In the genomic region with DNA sequence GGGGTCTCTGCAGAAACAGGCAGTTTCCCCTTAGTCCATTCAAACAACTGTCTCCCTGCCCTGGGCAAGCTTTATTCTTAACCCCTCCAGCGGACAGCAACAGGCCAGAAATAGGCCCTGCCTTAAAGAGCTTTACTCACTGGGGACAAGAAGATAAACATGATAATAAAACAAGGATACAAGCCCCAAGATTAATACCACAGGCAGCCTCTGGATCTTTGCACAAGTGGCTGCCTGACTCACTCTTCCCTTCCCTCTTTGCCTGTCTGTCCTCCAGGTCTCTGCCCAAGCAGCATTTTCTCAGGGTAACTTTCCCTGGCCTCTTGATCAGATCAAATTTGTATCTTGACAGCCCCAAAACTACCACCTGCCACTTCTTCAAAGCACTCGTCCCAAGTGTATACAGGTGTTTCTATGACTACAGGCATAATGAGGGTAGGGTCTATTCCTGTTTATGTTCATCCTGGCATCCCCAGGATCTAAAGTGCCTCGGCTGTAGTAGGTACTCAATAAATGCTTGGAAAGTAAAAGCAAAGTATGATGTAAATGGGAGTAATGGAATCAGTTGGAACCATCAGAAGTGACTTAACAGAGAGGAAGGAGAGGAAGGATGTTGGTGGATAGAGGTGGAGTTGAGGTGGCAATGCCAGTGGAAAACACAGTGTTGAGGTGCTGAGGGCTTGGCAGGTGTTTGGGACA, we compare ENCODE assay signal across 22 cellular contexts. TPM values are rescaled to one million over a fixed set of nuclear protein-coding genes. Genes with fewer than 3 reads are reported as not detected.
A peak's percentile ranks its signal among the peaks of the same experiment; 100 is the strongest.
DNase-seq lines count a peak whose midpoint lies in the region; ATAC-seq and TF ChIP-seq lines count a peak whose summit lies in the region.
"Had no signal": no experiment of that assay in that cellular context is flagged by ENCODE, and none has a peak within 500 bp of the region (broad histone marks: within the 10 kb centered on the region; RNA-seq: fewer than 3 reads in every experiment).

No MANE protein-coding gene starts in this region.

- no peak overlapping the region for H3K56ac ChIP-seq in IMR-90 (ENCODE audit: extremely low read depth, insufficient read depth, low read length)

- H2BK15ac ChIP-seq in IMR-90 (ENCODE audit: low read depth, low read length) = no peak overlapping the region
- H2BK15ac ChIP-seq in mesenchymal stem cell (ENCODE audit: low read depth, poor library complexity, severe bottlenecking) = peak overlapping the region; percentile 66

- TF ChIP-seq POLR2A in IMR-90 (IDR thresholded peaks at IDR 0.05; ENCODE audit: low read depth, low read length) (no peak), adrenal gland (IDR thresholded peaks at IDR 0.05) (no peak)

- H3K18ac ChIP-seq in IMR-90 (ENCODE audit: low read depth, low read length) (no peak overlapping the region), mesenchymal stem cell (ENCODE audit: low read depth in 1 of 2, low read length in 2 of 2) (peak overlapping the region in 1 of 2 experiments; percentile 78)

- peak; percentile 65 for DNase-seq in ELR (ENCODE audit: low read depth)
- DNase-seq in IMR-90 = peak; percentile 58
- DNase-seq in brain microvascular endothelial cell = peak; percentile 21
- DNase-seq in mesenchymal stem cell = peak; percentile 89
- no peak for DNase-seq in dedifferentiated amniotic fluid mesenchymal stem cell (ENCODE audit: extremely low spot score)
- DNase-seq in stimulated activated naive CD4-positive, alpha-beta T cell (lab: John Stamatoyannopoulos, UW) = no peak
- no peak for DNase-seq in DMS53 (lab: John Stamatoyannopoulos, UW)
- no peak for DNase-seq in adrenal gland
- DNase-seq: Karpas-422, MG63, NCI-H1092, NCI-H1436, NCI-H1930, NCI-H226, NCI-H510A treated with DMSO at 0.1 percent for 48 hours, NCI-H748 treated with DMSO at 0.1 percent for 48 hours, SHP77 treated with DMSO at 0.1 percent for 48 hours had no signal

- peak overlapping the region in 1 of 2 experiments; percentile 5; a peak in 1 of 4 replicates for H4K8ac ChIP-seq in IMR-90 (ENCODE audit: low read depth in 2 of 2, low read length in 2 of 2)
- H4K8ac ChIP-seq in mesenchymal stem cell (ENCODE audit: low read length) = no peak overlapping the region

- in situ Hi-C loops in IMR-90 (cut with MboI; ENCODE audit: low sequenced_read_pairs) (no loop called here), brain microvascular endothelial cell (cut with HindIII; ENCODE audit: low pct_ligation_motif_present, low sequenced_read_pairs) (no loop called here)

- TF ChIP-seq CTCF in IMR-90 (conservative IDR thresholded peaks at IDR 0.05; ENCODE audit: low read depth, low read length) = no peak
- TF ChIP-seq CTCF in brain microvascular endothelial cell (IDR thresholded peaks at IDR 0.05; ENCODE audit: low read depth, low read length, missing control alignments) = no peak
- TF ChIP-seq CTCF in adrenal gland (IDR thresholded peaks at IDR 0.05) = no peak

- BruUV-seq in IMR-90 (replicated peaks; lab: Mats Ljungman, UMichigan) = no TSS peak

- ATAC-seq in IMR-90 (ENCODE audit: low read depth) = peak; percentile 16; the same call in 1 of the 2 replicates
- ATAC-seq: A549, SK-N-SH treated with all-trans-retinoic acid at 6 μM for 48 hours had no signal

- no peak overlapping the region for H3K9ac ChIP-seq in IMR-90 (ENCODE audit: low read depth, low read length)
- H3K9ac ChIP-seq in mesenchymal stem cell (ENCODE audit: low read length) = peak overlapping the region; percentile 44

- H2AFZ ChIP-seq in IMR-90 (replicated peaks; ENCODE audit: low read length, poor library complexity) = no peak overlapping the region
- H2AFZ ChIP-seq in mesenchymal stem cell (ENCODE audit: low read depth, low read length) = no peak overlapping the region

- H3K14ac ChIP-seq in IMR-90 (replicated peaks; ENCODE audit: low read depth, low read length) (0 out of 2 replicates have a peak overlapping the region, but pooled peaks have one; percentile 15), mesenchymal stem cell (ENCODE audit: low read length in 2 of 2) (peak overlapping the region in 1 of 2 experiments; percentile 83)

- H3K9me3 ChIP-seq in IMR-90 (ENCODE audit: control insufficient read depth, insufficient read depth, low read length) = no peaks in the 10 kb centered on the region
- H3K9me3 ChIP-seq in mesenchymal stem cell (ENCODE audit: control insufficient read depth, low read length) = no peaks in the 10 kb centered on the region
- H3K9me3 ChIP-seq in adrenal gland (replicated peaks in 1 of 3) = no peaks in the 10 kb centered on the region
- H3K9me3 ChIP-seq: A549, MG63 had no signal

- POLR2A ChIA-PET in IMR-90 (lab: Charles Lee; ENCODE audit: unreplicated experiment) = no interaction called here

- no peak for TF ChIP-seq RAD21 in IMR-90 (IDR thresholded peaks at IDR 0.05; ENCODE audit: low read length)

- intact Hi-C loops in IMR-90 (cut with micrococcal nuclease) (no loop called here), adrenal gland (cut with DNase I) (loop anchor here in 1 of 2 donors (5.0 to 10.0 kb wide), 2 partner anchors 34 to 203 kb away; no protein-coding TSS in a partner anchor)

- no peaks in the 10 kb centered on the region for H3K36me3 ChIP-seq in IMR-90 (ENCODE audit: control insufficient read depth, insufficient read depth, low read length)
- H3K36me3 ChIP-seq in brain microvascular endothelial cell (replicated peaks) = no peaks in the 10 kb centered on the region
- no peaks in the 10 kb centered on the region for H3K36me3 ChIP-seq in mesenchymal stem cell (ENCODE audit: control insufficient read depth in 1 of 2, insufficient read depth in 2 of 2, low read depth in 1 of 2, low read length in 2 of 2)
- no peaks in the 10 kb centered on the region for H3K36me3 ChIP-seq in adrenal gland (replicated peaks in 1 of 2)
- H3K36me3 ChIP-seq: MG63 had no signal

- no peaks in the 10 kb centered on the region for H4K20me1 ChIP-seq in IMR-90 (ENCODE audit: insufficient read depth, low read length)

- H3K23ac ChIP-seq in IMR-90 (ENCODE audit: low read depth, low read length) = no peak overlapping the region
- no peak overlapping the region for H3K23ac ChIP-seq in mesenchymal stem cell (ENCODE audit: low read length in 2 of 2)

- H2BK5ac ChIP-seq in IMR-90 (ENCODE audit: low read depth, low read length, poor library complexity, severe bottlenecking) (no peak overlapping the region), mesenchymal stem cell (ENCODE audit: low read depth, low read length, poor library complexity, severe bottlenecking) (no peak overlapping the region)

- no peak overlapping the region for H2AK9ac ChIP-seq in IMR-90 (replicated peaks; ENCODE audit: low read depth, low read length, poor library complexity)

- H3K4me2 ChIP-seq in IMR-90 (ENCODE audit: low read depth, low read length) (no peak overlapping the region), mesenchymal stem cell (ENCODE audit: low read length, poor library complexity, severe bottlenecking) (no peak overlapping the region)
- H3K4me2 ChIP-seq: A549 had no signal

- H3K4me3 ChIP-seq in IMR-90 (ENCODE audit: insufficient read depth, low read depth, low read length) (no peak overlapping the region), brain microvascular endothelial cell (ENCODE audit: low read depth, low read length) (no peak overlapping the region), mesenchymal stem cell (ENCODE audit: insufficient read depth in 1 of 2, low read depth in 1 of 2, low read length in 2 of 2) (no peak overlapping the region), adrenal gland (no peak overlapping the region)
- H3K4me3 ChIP-seq: A549, MG63 had no signal

- peaks cover 0 to 6% of the 10 kb centered on the region in 2 experiments; a peak in 2 of 4 replicates for H3K79me1 ChIP-seq in IMR-90 (ENCODE audit: low read depth in 1 of 2, low read length in 2 of 2)
- H3K79me1 ChIP-seq in mesenchymal stem cell (replicated peaks; ENCODE audit: low read length, poor library complexity, severe bottlenecking) = no peaks in the 10 kb centered on the region

- H3K4ac ChIP-seq in IMR-90 (ENCODE audit: low read depth, low read length) (peak overlapping the region; percentile 36; the same call in 1 of the 2 replicates), mesenchymal stem cell (ENCODE audit: low read depth in 1 of 2, low read length in 2 of 2) (peak overlapping the region; percentile 1 to 78)

- dilution Hi-C loops in IMR-90 (cut with HindIII; ENCODE audit: low sequenced_read_pairs, unreplicated experiment) = no loop called here

- H2AK5ac ChIP-seq in IMR-90 (ENCODE audit: low read depth, low read length) (peak overlapping the region; percentile 71; the same call in 1 of the 2 replicates), mesenchymal stem cell (ENCODE audit: low read length, severe bottlenecking) (no peak overlapping the region)

- CTCF ChIA-PET in IMR-90 (lab: Yijun Ruan, JAX) = interaction anchor here (2.9 kb wide), 1 partner anchor 59 kb away, joined by 32 read pairs; no protein-coding TSS in a partner anchor

- H2BK12ac ChIP-seq in mesenchymal stem cell (ENCODE audit: low read length in 2 of 2) = peak overlapping the region in 1 of 2 experiments; percentile 79

- H4K91ac ChIP-seq in IMR-90 (ENCODE audit: insufficient read depth, low read depth, low read length) (no peak overlapping the region), mesenchymal stem cell (ENCODE audit: low read length) (no peak overlapping the region)

- H2BK20ac ChIP-seq in IMR-90 (ENCODE audit: low read depth, low read length) = 0 out of 2 replicates have a peak overlapping the region, but pooled peaks have one; percentile 24

- H3K27me3 ChIP-seq in IMR-90 (ENCODE audit: control insufficient read depth, insufficient read depth, low read length) = no peaks in the 10 kb centered on the region
- H3K27me3 ChIP-seq in brain microvascular endothelial cell (replicated peaks) = no peaks in the 10 kb centered on the region
- H3K27me3 ChIP-seq in mesenchymal stem cell (ENCODE audit: control insufficient read depth in 1 of 2, insufficient read depth in 1 of 2, low read length in 2 of 2) = no peaks in the 10 kb centered on the region
- no peaks in the 10 kb centered on the region for H3K27me3 ChIP-seq in adrenal gland
- H3K27me3 ChIP-seq: MG63 had no signal

- H3K4me1 ChIP-seq in IMR-90 (ENCODE audit: control insufficient read depth, insufficient read depth, low read length) = peaks cover 4% of the 10 kb centered on the region
- H3K4me1 ChIP-seq in mesenchymal stem cell (ENCODE audit: control insufficient read depth, insufficient read depth, low read depth, low read length) = peaks cover 2% of the 10 kb centered on the region
- H3K4me1 ChIP-seq in adrenal gland (replicated peaks in 1 of 2) = peaks cover 1 to 3% of the 10 kb centered on the region in 2 donors

- no peak overlapping the region for H4K5ac ChIP-seq in IMR-90 (ENCODE audit: low read depth, low read length)

- H3K9me1 ChIP-seq in IMR-90 (ENCODE audit: insufficient read depth, low read length) = peaks cover 7% of the 10 kb centered on the region

- H3K27ac ChIP-seq in IMR-90 (ENCODE audit: insufficient read depth, low read length) (no peak overlapping the region), brain microvascular endothelial cell (no peak overlapping the region), mesenchymal stem cell (ENCODE audit: low read length, poor library complexity, severe bottlenecking) (no peak overlapping the region), adrenal gland (no peak overlapping the region)
- H3K27ac ChIP-seq: RWPE1 had no signal

- no peak overlapping the region for H2BK120ac ChIP-seq in IMR-90 (ENCODE audit: low read depth, low read length)
- H2BK120ac ChIP-seq in mesenchymal stem cell (ENCODE audit: low read depth, low read length) = no peak overlapping the region

- 83% methylated on average over 1 of the region's 3 CpGs; no CpG with 5 or more reads in 1 of the 2 experiments for WGBS in IMR-90 (ENCODE audit: extremely low coverage in 2 of 2, insufficient read length in 1 of 2), 2 experiments
- 50% methylated on average over 3 of the region's 3 CpGs for WGBS in mesenchymal stem cell
- WGBS in adrenal gland, 4 donors = 74 to 86% (median 82%) methylated on average over 3 of the region's 3 CpGs

RNA-seq across cellular contexts. Expression of gene CAMK2G, which starts 7.0 kb away (rescaled TPM):
- total RNA-seq in IMR-90 (2012; rRNA removed) = 18.9 and 20.4 TPM in 2 replicates
- polyA plus RNA-seq in IMR-90 (2012; rRNA removed) = 24.0 and 25.4 TPM in 2 replicates
- 19.3 and 21.1 TPM in 2 replicates for polyA plus RNA-seq in IMR-90 (2012; cell fraction: cytosol; rRNA removed)
- polyA plus RNA-seq in IMR-90 (2012; cell fraction: nucleus; rRNA removed; ENCODE audit: low replicate concordance) = 51.4 and 75.4 TPM in 2 replicates
- 17.2 TPM for polyA plus RNA-seq in mesenchymal stem cell (2013, experiment 1 of 2)
- polyA plus RNA-seq in mesenchymal stem cell (2013, experiment 2 of 2) = 16.4 TPM
- total RNA-seq in adrenal gland = 10 to 100 TPM; 12.7 to 27.3 (median 21.3) TPM
- polyA plus RNA-seq in adrenal gland = 10 to 100 TPM; 16.3 to 19.7 (median 19.7) TPM

RNA-seq across cellular contexts. Expression of gene PLAU, which starts 29.6 kb away (rescaled TPM):
- total RNA-seq in IMR-90 (2012; rRNA removed) = 115 and 123 TPM in 2 replicates
- 230 and 283 TPM in 2 replicates for polyA plus RNA-seq in IMR-90 (2012; rRNA removed)
- 215 and 255 TPM in 2 replicates for polyA plus RNA-seq in IMR-90 (2012; cell fraction: cytosol; rRNA removed)
- 331 and 562 TPM in 2 replicates for polyA plus RNA-seq in IMR-90 (2012; cell fraction: nucleus; rRNA removed; ENCODE audit: low replicate concordance)
- 1,126 TPM for polyA plus RNA-seq in mesenchymal stem cell (2013, experiment 1 of 2)
- 1,146 TPM for polyA plus RNA-seq in mesenchymal stem cell (2013, experiment 2 of 2)
- 10 to 100 TPM in 2 of 8 donors, 1 to 10 TPM in 6; 2.2 to 10.6 (median 7.5) TPM for total RNA-seq in adrenal gland
- 10 to 100 TPM in 1 of 3 donors, 1 to 10 TPM in 2; 2.6 to 19.4 (median 3.7) TPM for polyA plus RNA-seq in adrenal gland
- total RNA-seq: B cell had no signal
- polyA plus RNA-seq: IgD-negative memory B cell had no signal

Comparison
In these comparisons a context has a peak if more than half of its experiments do, and no peak if none do; other contexts are left out.
1. DNase-seq: peak in ELR (single experiment), IMR-90 (single experiment), brain microvascular endothelial cell (single experiment) and mesenchymal stem cell (single experiment); none in dedifferentiated amniotic fluid mesenchymal stem cell (single experiment), stimulated activated naive CD4-positive, alpha-beta T cell (0 of 6), DMS53 (single experiment) and adrenal gland (0 of 7).